ENCODE assay signal across 9 cellular contexts in genomic region chr12:122449317-122449716, GRCh38. TPM values are rescaled to one million over a fixed set of nuclear protein-coding genes. Genes with fewer than 3 reads are reported as not detected.
DNase-seq lines count a peak whose midpoint lies in the region; ATAC-seq, FAIRE-seq and TF ChIP-seq lines count a peak whose summit lies in the region.
"Had no signal": no experiment of that assay in that cellular context is flagged by ENCODE, and none has a peak within 500 bp of the region (broad histone marks: within the 10 kb centered on the region; RNA-seq: fewer than 3 reads in every experiment).

No MANE protein-coding gene starts in this region.

- H3K36me3 ChIP-seq in Caco-2 (ENCODE audit: control insufficient read depth, insufficient read depth, low read length): no peaks in the 10 kb centered on the region
- no peaks in the 10 kb centered on the region for H3K36me3 ChIP-seq in kidney epithelial cell (ENCODE audit: control insufficient read depth, insufficient read depth, low read length)
- H3K36me3 ChIP-seq: SJSA1 had no signal

- H3K4me1 Mint-ChIP-seq in Caco-2 (ENCODE audit: low read depth, unreplicated experiment): peaks cover 12% of the 10 kb centered on the region

- peak overlapping the region; percentile 43 for H3K27ac Mint-ChIP-seq in Caco-2 (ENCODE audit: unreplicated experiment)

- TF ChIP-seq CTCF in Caco-2 (IDR thresholded peaks at IDR 0.05; ENCODE audit: insufficient read depth in 1 of 2, low read depth in 1 of 2, low read length in 1 of 2, severe bottlenecking in 1 of 2, unreplicated experiment in 1 of 2): no peak
- no peak for TF ChIP-seq CTCF in kidney epithelial cell (IDR thresholded peaks at IDR 0.05; ENCODE audit: insufficient read depth, low read length, poor library complexity, severe bottlenecking)

- ATAC-seq in HG03039 (IDR thresholded peaks at IDR 0.05; ENCODE audit: unreplicated experiment): no peak

- H3K4me3 Mint-ChIP-seq in Caco-2 (ENCODE audit: unreplicated experiment): no peak overlapping the region

- no peaks in the 10 kb centered on the region; the same call in 1 of the 2 replicates for H3K9me3 ChIP-seq in Caco-2
- H3K9me3 ChIP-seq: SJSA1 had no signal

- no peaks in the 10 kb centered on the region for H3K9me3 Mint-ChIP-seq in Caco-2 (ENCODE audit: unreplicated experiment)

- CTCF ChIA-PET in Caco-2 (lab: Charles Lee): interaction anchor here (0.5 to 1.9 kb wide), 6 partner anchors 10 to 49 kb away, joined by 3 to 14 read pairs (median 4); no protein-coding TSS in a partner anchor

- H3K4me3 ChIP-seq in Caco-2 (ENCODE audit: low read depth, low read length) (no peak overlapping the region), kidney epithelial cell (ENCODE audit: low read depth, low read length) (no peak overlapping the region)
- H3K4me3 ChIP-seq: SJSA1 had no signal

- H3K36me3 Mint-ChIP-seq in Caco-2 (ENCODE audit: insufficient read depth, unreplicated experiment): peaks cover 11% of the 10 kb centered on the region

- POLR2A ChIA-PET in Caco-2 (lab: Charles Lee): interaction anchor here (0.6 to 1.2 kb wide), 4 partner anchors 43 to 77 kb away, joined by 3 to 9 read pairs (median 4); partner anchors contain the start of gene RSRC2

- BruUV-seq in Caco-2 (replicated peaks; lab: Mats Ljungman, UMichigan): no TSS peak

- DNase-seq in Caco-2: peak; percentile 62 to 80
- DNase-seq in HTR-8/SVneo (ENCODE audit: insufficient read length, low spot score): peak; percentile 65
- peak; percentile 17 for DNase-seq in activated naive CD4-positive, alpha-beta T cell treated with anti-CD3 and anti-CD28 coated beads, Interleukin-2, amount 50 U/mL, for 16 hours
- DNase-seq in kidney epithelial cell (ENCODE audit: low read depth): peak; percentile 42
- no peak for DNase-seq in NCI-H1092 treated with DMSO at 0.1 percent for 48 hours (lab: John Stamatoyannopoulos, UW)
- no peak for DNase-seq in SHP77 (lab: John Stamatoyannopoulos, UW)
- DNase-seq in NCI-H128 (lab: John Stamatoyannopoulos, UW; ENCODE audit: unreplicated experiment): no peak

- peak; percentile 23 for FAIRE-seq in HTR-8/SVneo (lab: Jason Lieb, UNC)

- intact Hi-C loops in Caco-2 (cut with micrococcal nuclease; ENCODE audit: unreplicated experiment): loop anchor here (1.0 kb wide), 3 partner anchors 15 to 49 kb away; no protein-coding TSS in a partner anchor

- H3K27me3 ChIP-seq in Caco-2 (replicated peaks; ENCODE audit: control insufficient read depth, insufficient read depth, low read length) (no peaks in the 10 kb centered on the region), kidney epithelial cell (ENCODE audit: control insufficient read depth, insufficient read depth, low read length) (no peaks in the 10 kb centered on the region)
- H3K27me3 ChIP-seq: SJSA1 had no signal

- H3K27me3 Mint-ChIP-seq in Caco-2 (ENCODE audit: insufficient read depth, unreplicated experiment): no peaks in the 10 kb centered on the region

- peaks cover 31% of the 10 kb centered on the region for H3K4me1 ChIP-seq in Caco-2

RNA-seq across cellular contexts. Expression of gene CLIP1, which starts 26.8 kb away (rescaled TPM):
- total RNA-seq in Caco-2 (2022): 80.9 and 85.0 TPM in 2 replicates
- 58.2 and 58.7 TPM in 2 replicates for total RNA-seq in kidney epithelial cell

RNA-seq across cellular contexts. Expression of gene ZCCHC8, which starts 51.4 kb away (rescaled TPM):
- total RNA-seq in Caco-2 (2022): 37.5 and 40.1 TPM in 2 replicates
- total RNA-seq in kidney epithelial cell: 23.4 and 25.3 TPM in 2 replicates

Comparison
In these comparisons a context has a peak if more than half of its experiments do, and no peak if none do; other contexts are left out.
1. DNase-seq: peak in Caco-2 (2 of 2), HTR-8/SVneo (single experiment), activated naive CD4-positive, alpha-beta T cell treated with anti-CD3 and anti-CD28 coated beads, Interleukin-2, amount 50 U/mL, for 16 hours (single experiment) and kidney epithelial cell (single experiment); none in NCI-H1092 treated with DMSO at 0.1 percent for 48 hours (single experiment), SHP77 (0 of 2) and NCI-H128 (single experiment).